ENCODE assay signal across 8 cellular contexts in the genomic region with DNA sequence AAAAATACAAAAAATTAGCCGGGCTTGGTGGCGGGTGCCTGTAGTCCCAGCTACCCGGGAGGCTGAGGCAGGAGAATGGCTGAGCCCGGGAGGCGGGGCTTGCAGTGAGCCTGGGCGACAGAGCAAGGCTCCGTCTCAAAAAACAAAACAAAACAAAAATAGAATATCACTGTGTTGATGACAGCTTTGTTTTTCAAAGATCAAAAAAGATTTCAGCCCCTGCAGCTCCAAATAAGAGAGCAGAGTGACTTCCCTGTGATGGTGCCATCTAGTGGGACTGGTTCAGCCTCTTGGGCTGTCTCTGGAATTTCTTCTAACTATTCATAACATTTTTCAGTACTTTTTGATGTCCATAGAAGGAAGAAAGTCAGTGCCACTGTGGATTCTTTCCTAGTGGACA.
A peak's percentile ranks its signal among the peaks of the same experiment; 100 is the strongest.
DNase-seq lines count a peak whose midpoint lies in the region; ATAC-seq and TF ChIP-seq lines count a peak whose summit lies in the region.
"Not testable (repeated sequence)": the region's sequence is repeated elsewhere in the genome, so short reads cannot be mapped to it uniquely, and the experiment has no call there.

No MANE protein-coding gene starts in this region.

- POLR2A ChIA-PET in activated B cell treated with CpG ODN at 0.5 μM for 24 hours (lab: Charles Lee): not testable (repeated sequence)

- not testable (repeated sequence) for TF ChIP-seq EP300 in esophagus muscularis mucosa (IDR thresholded peaks at IDR 0.05)

- H3K4me1 Mint-ChIP-seq in activated B cell treated with CpG ODN at 0.5 μM for 24 hours: peaks cover 23% of the 10 kb centered on the region

- not testable (repeated sequence) for H3K9me3 Mint-ChIP-seq in activated B cell treated with CpG ODN at 0.5 μM for 24 hours

- peak; percentile 62 for ATAC-seq in GM18502 (IDR thresholded peaks at IDR 0.05; ENCODE audit: poor library complexity, unreplicated experiment)
- ATAC-seq in activated B cell treated with CpG ODN at 0.5 μM for 24 hours (ENCODE audit: low read depth): peak; percentile 70
- ATAC-seq in left lung: peak; percentile 84

- not testable (repeated sequence) for H3K27me3 ChIP-seq in BE2C; esophagus muscularis mucosa; left lung; smooth muscle cell (ENCODE audit: low read depth)

- H3K27me3 Mint-ChIP-seq in activated B cell treated with CpG ODN at 0.5 μM for 24 hours: not testable (repeated sequence)

- H3K36me3 Mint-ChIP-seq in activated B cell treated with CpG ODN at 0.5 μM for 24 hours (ENCODE audit: low read depth): peaks cover 59% of the 10 kb centered on the region

- H3K4me3 ChIP-seq in BE2C (ENCODE audit: low read depth, low read length); NB4 (ENCODE audit: low read depth, low read length); astrocyte of the cerebellum (ENCODE audit: low read depth, low read length); esophagus muscularis mucosa; left lung; smooth muscle cell: not testable (repeated sequence)

- not testable (repeated sequence) for H2AFZ ChIP-seq in smooth muscle cell (ENCODE audit: low read depth)

- not testable (repeated sequence) for H3F3A ChIP-seq in smooth muscle cell (ENCODE audit: low read depth)

- TF ChIP-seq POLR2A in NB4 (IDR thresholded peaks at IDR 0.05; ENCODE audit: extremely low read depth, insufficient read length); esophagus muscularis mucosa (IDR thresholded peaks at IDR 0.05; ENCODE audit: low read depth): not testable (repeated sequence)

- peaks cover 72% of the 10 kb centered on the region for H4K20me1 ChIP-seq in smooth muscle cell (ENCODE audit: low read depth)

- not testable (repeated sequence) for H3K4me3 Mint-ChIP-seq in activated B cell treated with CpG ODN at 0.5 μM for 24 hours

- not testable (repeated sequence) for H3K9ac ChIP-seq in smooth muscle cell (ENCODE audit: low read depth)

- H3K36me3 ChIP-seq in BE2C; smooth muscle cell (ENCODE audit: low read depth): not testable (repeated sequence)
- H3K36me3 ChIP-seq in esophagus muscularis mucosa (peaks cover 0 to 50% (median 25%) of the 10 kb centered on the region in 4 donors), left lung (peaks cover 0 to 65% of the 10 kb centered on the region in 2 donors)

- H3K27ac ChIP-seq in esophagus muscularis mucosa (replicated peaks in 1 of 4): peak overlapping the region; percentile 67 to 79 (median 72)
- not testable (repeated sequence) for H3K27ac ChIP-seq in left lung; smooth muscle cell (ENCODE audit: low read depth)

- DNase-seq in BE2C; activated B cell treated with CpG ODN at 0.5 μM for 24 hours; astrocyte of the cerebellum (ENCODE audit: low read depth); esophagus muscularis mucosa (ENCODE audit: extremely low spot score); left lung; smooth muscle cell (lab: John Stamatoyannopoulos, UW; ENCODE audit: unreplicated experiment): not testable (repeated sequence)
- peak; percentile 18 for DNase-seq in NB4 (ENCODE audit: low read depth)

- H3K27ac Mint-ChIP-seq in activated B cell treated with CpG ODN at 0.5 μM for 24 hours: not testable (repeated sequence)

- WGBS in esophagus muscularis mucosa: 43% methylated on average over 7 of the region's 7 CpGs
- WGBS in smooth muscle cell (ENCODE audit: low lambda C conversion rate): 60% methylated on average over 7 of the region's 7 CpGs

- peak; percentile 42; the same call in 1 of the 2 replicates for TF ChIP-seq CTCF in BE2C (IDR thresholded peaks at IDR 0.05; ENCODE audit: low read depth, low read length)
- TF ChIP-seq CTCF in NB4 (IDR thresholded peaks at IDR 0.05; ENCODE audit: low read depth, low read length): peak; percentile 37
- TF ChIP-seq CTCF in activated B cell treated with CpG ODN at 0.5 μM for 24 hours (IDR thresholded peaks at IDR 0.05): not testable (repeated sequence)
- peak; percentile 35 for TF ChIP-seq CTCF in astrocyte of the cerebellum (IDR thresholded peaks at IDR 0.05; ENCODE audit: low read depth, low read length, missing control alignments)
- peak; percentile 28 to 47 (median 37) for TF ChIP-seq CTCF in esophagus muscularis mucosa (IDR thresholded peaks at IDR 0.05)
- peak in 1 of 2 donors; percentile 27 for TF ChIP-seq CTCF in left lung (IDR thresholded peaks at IDR 0.05)
- TF ChIP-seq CTCF in smooth muscle cell (IDR thresholded peaks at IDR 0.05; ENCODE audit: borderline replicate concordance, insufficient read depth, poor library complexity, severe bottlenecking): peak; percentile 32

- CTCF ChIA-PET in activated B cell treated with CpG ODN at 0.5 μM for 24 hours (lab: Charles Lee): not testable (repeated sequence)

- intact Hi-C loops in activated B cell treated with CpG ODN at 0.5 μM for 24 hours (cut with micrococcal nuclease); esophagus muscularis mucosa (cut with DNase I); left lung (cut with DNase I): not testable (repeated sequence)

- H3K9me3 ChIP-seq in BE2C; esophagus muscularis mucosa; left lung; smooth muscle cell (replicated peaks; ENCODE audit: low read depth): not testable (repeated sequence)

- not testable (repeated sequence) for H3K4me2 ChIP-seq in smooth muscle cell

- in situ Hi-C loops in astrocyte of the cerebellum (cut with HindIII; ENCODE audit: low sequenced_read_pairs): not testable (repeated sequence)

- H3K79me2 ChIP-seq in smooth muscle cell (ENCODE audit: low read depth): peaks cover 94% of the 10 kb centered on the region

- H3K4me1 ChIP-seq in BE2C; smooth muscle cell (ENCODE audit: low read depth): not testable (repeated sequence)
- peaks cover 35 to 90% (median 61%) of the 10 kb centered on the region in 4 donors for H3K4me1 ChIP-seq in esophagus muscularis mucosa
- peaks cover 9 to 34% of the 10 kb centered on the region in 2 donors for H3K4me1 ChIP-seq in left lung
